In genomic region chr5:29367176-29367833, GRCh38 we compare ENCODE assay signal across 14 cellular contexts.
DNase-seq lines count a peak whose midpoint lies in the region; ATAC-seq and TF ChIP-seq lines count a peak whose summit lies in the region.
"Had no signal": no experiment of that assay in that cellular context is flagged by ENCODE, and none has a peak within 500 bp of the region (broad histone marks: within the 10 kb centered on the region; RNA-seq: fewer than 3 reads in every experiment).

No MANE protein-coding gene starts in this region.

- peak; percentile 60 for TF ChIP-seq CTCF in glutamatergic neuron (IDR thresholded peaks at IDR 0.05; ENCODE audit: partially characterized antibody, unreplicated experiment)

- DNase-seq in SIG-M5 treated with dmso at 0.1 percent for 504 hours (lab: John Stamatoyannopoulos, UW; ENCODE audit: unreplicated experiment) (peak; percentile 12), SIG-M5 (lab: John Stamatoyannopoulos, UW) (no peak), NCI-H69 (lab: John Stamatoyannopoulos, UW) (peak; percentile 37), glutamatergic neuron (no peak), superior temporal gyrus (ENCODE audit: extremely low spot score) (peak; percentile 50), NCI-H1436 (lab: John Stamatoyannopoulos, UW) (no peak)
- DNase-seq in activated CD8-positive, alpha-beta memory T cell treated with anti-CD3 and anti-CD28 coated beads for 24 hours = no peak
- DNase-seq: activated CD4-positive, alpha-beta T cell treated with anti-CD3 and anti-CD28 coated beads, Interleukin-2, amount 50 U/mL, for 1 hour; DMS79; NCI-H2107; transverse colon had no signal

- H3K27me3 Mint-ChIP-seq in glutamatergic neuron (ENCODE audit: unreplicated experiment) = no peaks in the 10 kb centered on the region
- H3K27me3 Mint-ChIP-seq: dendritic cell treated with granulocyte-macrophage colony-stimulating factor and Interleukin-4, amounts not matched to agents 40 ng/mL and 50 ng/mL, for 4 days had no signal

- no peaks in the 10 kb centered on the region for H3K4me1 Mint-ChIP-seq in glutamatergic neuron (ENCODE audit: low read depth, unreplicated experiment)

- no peak overlapping the region for H3K27ac Mint-ChIP-seq in glutamatergic neuron (ENCODE audit: unreplicated experiment)
- H3K27ac Mint-ChIP-seq: dendritic cell treated with granulocyte-macrophage colony-stimulating factor and Interleukin-4, amounts not matched to agents 40 ng/mL and 50 ng/mL, for 4 days; T-helper 1 cell treated with Interleukin-12 subunit alpha and Interleukin-12 subunit beta and Interleukin-4 antibody, amounts not matched to agents 30 μg/mL and 1 μg/mL, for 36 hours had no signal

- H3K36me3 Mint-ChIP-seq in glutamatergic neuron (ENCODE audit: unreplicated experiment) = no peaks in the 10 kb centered on the region

- H3K4me3 Mint-ChIP-seq in glutamatergic neuron (ENCODE audit: unreplicated experiment) = no peak overlapping the region
- H3K4me3 Mint-ChIP-seq: dendritic cell treated with granulocyte-macrophage colony-stimulating factor and Interleukin-4, amounts not matched to agents 40 ng/mL and 50 ng/mL, for 4 days; T-helper 1 cell treated with Interleukin-12 subunit alpha and Interleukin-12 subunit beta and Interleukin-4 antibody, amounts not matched to agents 30 μg/mL and 1 μg/mL, for 36 hours had no signal

- no peak for ATAC-seq in GM21737 (IDR thresholded peaks at IDR 0.05; ENCODE audit: unreplicated experiment)

- H3K9me3 Mint-ChIP-seq in glutamatergic neuron (ENCODE audit: unreplicated experiment) = peaks cover 2% of the 10 kb centered on the region

Comparison
In these comparisons a context has a peak if more than half of its experiments do, and no peak if none do; other contexts are left out.
1. DNase-seq: peak in SIG-M5 treated with dmso at 0.1 percent for 504 hours (single experiment), NCI-H69 (single experiment) and superior temporal gyrus (single experiment); none in SIG-M5 (single experiment), glutamatergic neuron (single experiment), NCI-H1436 (single experiment) and activated CD8-positive, alpha-beta memory T cell treated with anti-CD3 and anti-CD28 coated beads for 24 hours (single experiment).